19 cellular contexts compared by ENCODE assay signal in genomic region chr1:218531936-218532335, GRCh38.
A peak's percentile ranks its signal among the peaks of the same experiment; 100 is the strongest.
DNase-seq lines count a peak whose midpoint lies in the region; ATAC-seq and TF ChIP-seq lines count a peak whose summit lies in the region.
"Had no signal": no experiment of that assay in that cellular context is flagged by ENCODE, and none has a peak within 500 bp of the region (broad histone marks: within the 10 kb centered on the region; RNA-seq: fewer than 3 reads in every experiment).

No MANE protein-coding gene starts in this region.

- intact Hi-C loops in MCF 10A (cut with micrococcal nuclease) (no loop called here), mammary epithelial cell (cut with micrococcal nuclease) (loop anchor here (10.0 kb wide), 1 partner anchor 143 kb away; no protein-coding TSS in a partner anchor), left lung (cut with DNase I) (no loop called here)

- no peaks in the 10 kb centered on the region for H3K27me3 ChIP-seq in mammary epithelial cell (ENCODE audit: insufficient read depth, low read length)
- H3K27me3 ChIP-seq in osteoblast (ENCODE audit: insufficient read depth, low read length), result no peaks in the 10 kb centered on the region
- H3K27me3 ChIP-seq in left lung, result no peaks in the 10 kb centered on the region
- no peaks in the 10 kb centered on the region for H3K27me3 ChIP-seq in mesendoderm (ENCODE audit: insufficient read depth, low read length, poor library complexity)
- H3K27me3 ChIP-seq: BLaER1 treated with 17β-estradiol and CSF1 and Interleukin-3, amounts not matched to agents 10 nM and 100 nM had no signal

- no peak overlapping the region for H4K5ac ChIP-seq in mesendoderm (ENCODE audit: low read length)

- H3K27me3 Mint-ChIP-seq in MCF 10A (ENCODE audit: insufficient read depth, unreplicated experiment), result no peaks in the 10 kb centered on the region

- no peak overlapping the region for H2BK5ac ChIP-seq in mesendoderm (ENCODE audit: low read length)

- H3K36me3 ChIP-seq in mammary epithelial cell (ENCODE audit: insufficient read depth, low read length), result no peaks in the 10 kb centered on the region
- no peaks in the 10 kb centered on the region for H3K36me3 ChIP-seq in osteoblast (ENCODE audit: insufficient read depth, low read length)
- H3K36me3 ChIP-seq in left lung, result no peaks in the 10 kb centered on the region
- H3K36me3 ChIP-seq in mesendoderm (ENCODE audit: control insufficient read depth, insufficient read depth, low read length), result no peaks in the 10 kb centered on the region
- H3K36me3 ChIP-seq: BLaER1 treated with 17β-estradiol and CSF1 and Interleukin-3, amounts not matched to agents 10 nM and 100 nM had no signal

- no peak overlapping the region for H3K23ac ChIP-seq in mesendoderm (ENCODE audit: low read length)

- POLR2A ChIA-PET in MCF 10A (lab: Yijun Ruan, JAX), result interaction anchor here (0.7 kb wide), 1 partner anchor 23 kb away, joined by 3 read pairs; no protein-coding TSS in a partner anchor

- H3K4ac ChIP-seq in mesendoderm (ENCODE audit: low read depth, low read length), result no peak overlapping the region

- H3K4me3 ChIP-seq in mammary epithelial cell (replicated peaks in 1 of 3; ENCODE audit: insufficient read depth in 1 of 3, low read depth in 2 of 3, low read length in 3 of 3), result no peak overlapping the region
- no peak overlapping the region for H3K4me3 ChIP-seq in osteoblast (ENCODE audit: insufficient read depth, low read length)
- no peak overlapping the region for H3K4me3 ChIP-seq in left lung
- H3K4me3 ChIP-seq in mesendoderm (ENCODE audit: low read length), result no peak overlapping the region
- H3K4me3 ChIP-seq: A549; BLaER1 treated with 17β-estradiol and CSF1 and Interleukin-3, amounts not matched to agents 10 nM and 100 nM had no signal

- H3K9me3 Mint-ChIP-seq in MCF 10A (ENCODE audit: unreplicated experiment), result peaks cover 8% of the 10 kb centered on the region

- H2AK5ac ChIP-seq in mesendoderm (ENCODE audit: low read length), result no peak overlapping the region

- H4K20me1 ChIP-seq in mammary epithelial cell (ENCODE audit: insufficient read depth, low read length) (no peaks in the 10 kb centered on the region), osteoblast (ENCODE audit: insufficient read depth, low read length) (no peaks in the 10 kb centered on the region)
- H4K20me1 ChIP-seq: BLaER1 treated with 17β-estradiol and CSF1 and Interleukin-3, amounts not matched to agents 10 nM and 100 nM had no signal

- TF ChIP-seq CTCF in MCF 10A (IDR thresholded peaks at IDR 0.05; ENCODE audit: unreplicated experiment), result no peak
- no peak for TF ChIP-seq CTCF in mammary epithelial cell (conservative IDR thresholded peaks at IDR 0.05 in 1 of 2, IDR thresholded peaks at IDR 0.05 in 1 of 2; ENCODE audit: extremely low read depth in 1 of 2, insufficient read depth in 1 of 2, low read depth in 1 of 2, low read length in 2 of 2)
- TF ChIP-seq CTCF in osteoblast (IDR thresholded peaks at IDR 0.05; ENCODE audit: extremely low read depth, low read depth, low read length), result no peak
- no peak for TF ChIP-seq CTCF in left lung (IDR thresholded peaks at IDR 0.05)

- BruUV-seq in MCF 10A (replicated peaks; lab: Mats Ljungman, UMichigan) (no TSS peak), mammary epithelial cell (replicated peaks; lab: Mats Ljungman, UMichigan) (no TSS peak)

- no peaks in the 10 kb centered on the region for H3K36me3 Mint-ChIP-seq in MCF 10A (ENCODE audit: insufficient read depth, unreplicated experiment)
- H3K36me3 Mint-ChIP-seq: CD8-positive, alpha-beta T cell had no signal

- no peak overlapping the region for H3K18ac ChIP-seq in mesendoderm (ENCODE audit: low read length)

- dilution Hi-C loops in mammary epithelial cell (cut with HindIII; ENCODE audit: low sequenced_read_pairs), result no loop called here

- ATAC-seq in left lung, result no peak
- ATAC-seq in HG02798 (IDR thresholded peaks at IDR 0.05; ENCODE audit: poor library complexity, unreplicated experiment), result no peak
- ATAC-seq: A549; CD8-positive, alpha-beta T cell had no signal

- CTCF ChIA-PET in MCF 10A (lab: Yijun Ruan, JAX) (interaction anchor here (3.3 kb wide), 1 partner anchor 17 kb away, joined by 13 read pairs; no protein-coding TSS in a partner anchor), mammary epithelial cell (lab: Charles Lee; ENCODE audit: low non-redundant PET) (no interaction called here)

- H3K56ac ChIP-seq in mesendoderm (ENCODE audit: low read length), result no peak overlapping the region

- H3K27ac Mint-ChIP-seq in MCF 10A (ENCODE audit: low read depth, unreplicated experiment), result no peak overlapping the region
- H3K27ac Mint-ChIP-seq: B cell; CD4-positive, alpha-beta T cell; CD8-positive, alpha-beta T cell had no signal

- in situ Hi-C loops in mammary epithelial cell (cut with MboI; ENCODE audit: low sequenced_read_pairs in 2 of 2), result no loop called here

- WGBS in mammary epithelial cell (ENCODE audit: low coverage, missing lambda C conversion rate), result 91% methylated on average over 5 of the region's 5 CpGs
- no CpG with 5 or more reads among the region's 5 CpGs for WGBS in mesendoderm (ENCODE audit: extremely low coverage, insufficient coverage, low lambda C conversion rate)

- H4K8ac ChIP-seq in mesendoderm (ENCODE audit: low read depth, low read length), result no peak overlapping the region

- peaks cover 9% of the 10 kb centered on the region for H3K4me1 Mint-ChIP-seq in MCF 10A (ENCODE audit: insufficient read depth, unreplicated experiment)
- H3K4me1 Mint-ChIP-seq: B cell had no signal

- no peak overlapping the region for H3K4me2 ChIP-seq in mammary epithelial cell (ENCODE audit: insufficient read depth, low read depth, low read length)
- no peak overlapping the region for H3K4me2 ChIP-seq in osteoblast (ENCODE audit: insufficient read depth, low read length)
- H3K4me2 ChIP-seq in mesendoderm (ENCODE audit: low read length), result no peak overlapping the region
- H3K4me2 ChIP-seq: A549; BLaER1 treated with 17β-estradiol and CSF1 and Interleukin-3, amounts not matched to agents 10 nM and 100 nM had no signal

- H3K9me3 ChIP-seq in mammary epithelial cell (replicated peaks; ENCODE audit: insufficient read depth, low read length), result no peaks in the 10 kb centered on the region
- H3K9me3 ChIP-seq in osteoblast (ENCODE audit: low read depth, low read length), result no peaks in the 10 kb centered on the region
- no peaks in the 10 kb centered on the region for H3K9me3 ChIP-seq in left lung
- H3K9me3 ChIP-seq: A549; BLaER1 treated with 17β-estradiol and CSF1 and Interleukin-3, amounts not matched to agents 10 nM and 100 nM; Caco-2 had no signal

- H3K27ac ChIP-seq in mammary epithelial cell (ENCODE audit: insufficient read depth, low read depth, low read length) (no peak overlapping the region), osteoblast (ENCODE audit: low read depth, low read length) (no peak overlapping the region), left lung (no peak overlapping the region), mesendoderm (ENCODE audit: low read depth, low read length) (no peak overlapping the region)
- H3K27ac ChIP-seq: 22Rv1; A549; BLaER1 treated with 17β-estradiol and CSF1 and Interleukin-3, amounts not matched to agents 10 nM and 100 nM; C4-2B had no signal

- H3K79me2 ChIP-seq in mammary epithelial cell (ENCODE audit: insufficient read depth, low read length), result no peaks in the 10 kb centered on the region
- no peaks in the 10 kb centered on the region for H3K79me2 ChIP-seq in osteoblast (ENCODE audit: insufficient read depth, low read length)
- no peaks in the 10 kb centered on the region for H3K79me2 ChIP-seq in mesendoderm (ENCODE audit: control insufficient read depth, insufficient read depth, low read length)

- H2BK15ac ChIP-seq in mesendoderm (replicated peaks; ENCODE audit: low read depth), result no peak overlapping the region

- H3K9ac ChIP-seq in mammary epithelial cell (ENCODE audit: insufficient read depth, low read length) (no peak overlapping the region), mesendoderm (ENCODE audit: low read length) (no peak overlapping the region)
- H3K9ac ChIP-seq: BLaER1 treated with 17β-estradiol and CSF1 and Interleukin-3, amounts not matched to agents 10 nM and 100 nM had no signal

- no peak overlapping the region for H2AFZ ChIP-seq in mammary epithelial cell (ENCODE audit: low read depth, low read length)
- H2AFZ ChIP-seq in osteoblast (ENCODE audit: low read length), result no peak overlapping the region

- H3K79me1 ChIP-seq in mesendoderm (ENCODE audit: low read length), result no peaks in the 10 kb centered on the region

- no peak overlapping the region for H2BK120ac ChIP-seq in mesendoderm (ENCODE audit: low read depth, low read length)

- no peak overlapping the region for H3K4me3 Mint-ChIP-seq in MCF 10A (ENCODE audit: unreplicated experiment)
- H3K4me3 Mint-ChIP-seq: B cell; CD4-positive, alpha-beta T cell; CD8-positive, alpha-beta T cell had no signal

- peak; percentile 80 for DNase-seq in MCF 10A (ENCODE audit: unreplicated experiment)
- no peak for DNase-seq in mammary epithelial cell
- DNase-seq in iris pigment epithelial cell (ENCODE audit: low read depth), result peak; percentile 66
- DNase-seq in osteoblast (ENCODE audit: insufficient read length, low spot score, missing footprints), result peak; percentile 43
- DNase-seq in left lung, result no peak
- DNase-seq in mesendoderm, result no peak
- DNase-seq: AML-193; Caco-2; Calu3; CD4-positive, alpha-beta T cell; CD8-positive, alpha-beta T cell; DMS79 treated with DMSO at 0.1 percent for 48 hours; GF-D8 had no signal

- peaks cover 10% of the 10 kb centered on the region for H3K4me1 ChIP-seq in mammary epithelial cell (ENCODE audit: insufficient read depth, low read length)
- H3K4me1 ChIP-seq in osteoblast (ENCODE audit: insufficient read depth, low read length), result peaks cover 10% of the 10 kb centered on the region
- H3K4me1 ChIP-seq in left lung, result no peaks in the 10 kb centered on the region
- H3K4me1 ChIP-seq in mesendoderm (ENCODE audit: control insufficient read depth, low read depth, low read length), result no peaks in the 10 kb centered on the region
- H3K4me1 ChIP-seq: BLaER1 treated with 17β-estradiol and CSF1 and Interleukin-3, amounts not matched to agents 10 nM and 100 nM had no signal

Comparison
In these comparisons a context has a peak if more than half of its experiments do, and no peak if none do; other contexts are left out.
1. DNase-seq: peak in MCF 10A (single experiment), iris pigment epithelial cell (single experiment) and osteoblast (single experiment); none in mammary epithelial cell (single experiment), left lung (0 of 2) and mesendoderm (single experiment).